19 cellular contexts compared by ENCODE assay signal in genomic region chr18:6484659-6485058, GRCh38.
"Had no signal": no experiment of that assay in that cellular context is flagged by ENCODE, and none has a peak within 500 bp of the region (broad histone marks: within the 10 kb centered on the region; RNA-seq: fewer than 3 reads in every experiment).

No MANE protein-coding gene starts in this region.

- H3K4me2 ChIP-seq: smooth muscle cell had no signal

- H3K27ac ChIP-seq: epithelial cell of prostate, esophagus muscularis mucosa, neutrophil, thoracic aorta, transverse colon had no signal

- H3K9me3 Mint-ChIP-seq: dendritic cell treated with granulocyte-macrophage colony-stimulating factor and Interleukin-4, amounts not matched to agents 40 ng/mL and 50 ng/mL, for 4 days had no signal

- H3K27ac Mint-ChIP-seq: dendritic cell treated with granulocyte-macrophage colony-stimulating factor and Interleukin-4, amounts not matched to agents 40 ng/mL and 50 ng/mL, for 4 days; effector memory CD8-positive, alpha-beta T cell; naive thymus-derived CD4-positive, alpha-beta T cell had no signal

- H3K4me3 ChIP-seq: esophagus muscularis mucosa, lung, smooth muscle cell, thoracic aorta, transverse colon had no signal

- FAIRE-seq: colon had no signal

- H3K4me1 ChIP-seq: transverse colon had no signal

- H3K36me3 ChIP-seq: esophagus muscularis mucosa, neutrophil, thoracic aorta, transverse colon had no signal

- H3K4me1 Mint-ChIP-seq: naive thymus-derived CD4-positive, alpha-beta T cell had no signal

- ATAC-seq: effector memory CD8-positive, alpha-beta T cell; left colon; left ventricle myocardium superior; naive thymus-derived CD4-positive, alpha-beta T cell; right cardiac atrium had no signal

- H3K27me3 ChIP-seq: esophagus muscularis mucosa, transverse colon had no signal

- H3K4me3 Mint-ChIP-seq: dendritic cell treated with granulocyte-macrophage colony-stimulating factor and Interleukin-4, amounts not matched to agents 40 ng/mL and 50 ng/mL, for 4 days; effector memory CD8-positive, alpha-beta T cell; naive thymus-derived CD4-positive, alpha-beta T cell had no signal

- H3K36me3 Mint-ChIP-seq: naive thymus-derived CD4-positive, alpha-beta T cell had no signal

- H3K27me3 Mint-ChIP-seq: effector memory CD8-positive, alpha-beta T cell had no signal

- H3K9me3 ChIP-seq: esophagus muscularis mucosa, neutrophil, thoracic aorta, transverse colon had no signal

- DNase-seq: cerebellar nuclear complex; effector memory CD8-positive, alpha-beta T cell; head of caudate nucleus; hippocampal formation; left colon; left ventricle myocardium superior; naive thymus-derived CD4-positive, alpha-beta T cell; right cardiac atrium; stimulated activated CD4-positive, alpha-beta T cell treated with anti-CD3 and anti-CD28 coated beads, Interleukin-2, amount 100 ng/mL, for 48 hours; stimulated activated naive CD4-positive, alpha-beta T cell treated with Interleukin-2 at 50 U/mL for 16 hours; transverse colon had no signal
